ENCODE assay signal across 1 cellular context in the genomic region with DNA sequence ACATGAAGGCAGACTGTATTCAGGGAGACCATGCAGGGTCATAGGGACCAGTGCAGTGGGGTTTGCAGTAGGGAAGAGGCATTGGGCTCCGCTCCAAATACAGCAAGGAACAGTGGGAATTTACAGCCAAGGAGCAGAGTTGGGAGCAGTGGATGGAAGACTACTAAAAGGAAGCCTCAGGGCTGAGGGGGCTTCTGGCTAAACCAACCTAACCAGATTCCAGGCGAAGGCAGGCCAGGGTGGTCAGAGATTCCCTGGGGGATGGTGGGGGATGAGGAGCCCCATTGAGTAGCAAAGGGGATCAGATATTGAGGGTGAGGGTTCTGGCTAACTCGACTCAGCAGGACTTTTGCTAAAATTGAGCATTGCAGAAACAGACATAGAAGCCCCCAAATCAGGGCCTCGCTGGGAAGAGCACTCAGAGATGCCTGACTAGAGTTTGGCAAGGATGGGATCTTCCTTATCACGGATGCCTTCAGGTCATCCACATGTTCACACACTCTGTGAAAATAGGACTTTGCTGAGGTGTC.
TF ChIP-seq lines count a peak whose summit lies in the region.

No MANE protein-coding gene starts in this region.

TF ChIP-seq in H1, 55 proteins besides CTCF, POLR2A, EP300 and RAD21 (continued from another document):
- no peak for TF ChIP-seq TCF12 (IDR thresholded peaks at IDR 0.05; ENCODE audit: low read depth, low read length)
- TF ChIP-seq JUN (IDR thresholded peaks at IDR 0.05; ENCODE audit: low read depth, low read length), result no peak
- TF ChIP-seq TBP (IDR thresholded peaks at IDR 0.05; ENCODE audit: low read depth, low read length), result no peak
- no peak for TF ChIP-seq SIN3A (conservative IDR thresholded peaks at IDR 0.05 in 1 of 2, IDR thresholded peaks at IDR 0.05 in 1 of 2; ENCODE audit: low read depth in 1 of 2, low read length in 2 of 2)
- TF ChIP-seq EZH2 (IDR thresholded peaks at IDR 0.05; ENCODE audit: low read depth, low read length, severe bottlenecking), result no peak
- TF ChIP-seq SP1 (IDR thresholded peaks at IDR 0.05; ENCODE audit: low read depth, low read length), result peak; percentile 34; the same call in 1 of the 2 replicates
- TF ChIP-seq, protein P1, sequence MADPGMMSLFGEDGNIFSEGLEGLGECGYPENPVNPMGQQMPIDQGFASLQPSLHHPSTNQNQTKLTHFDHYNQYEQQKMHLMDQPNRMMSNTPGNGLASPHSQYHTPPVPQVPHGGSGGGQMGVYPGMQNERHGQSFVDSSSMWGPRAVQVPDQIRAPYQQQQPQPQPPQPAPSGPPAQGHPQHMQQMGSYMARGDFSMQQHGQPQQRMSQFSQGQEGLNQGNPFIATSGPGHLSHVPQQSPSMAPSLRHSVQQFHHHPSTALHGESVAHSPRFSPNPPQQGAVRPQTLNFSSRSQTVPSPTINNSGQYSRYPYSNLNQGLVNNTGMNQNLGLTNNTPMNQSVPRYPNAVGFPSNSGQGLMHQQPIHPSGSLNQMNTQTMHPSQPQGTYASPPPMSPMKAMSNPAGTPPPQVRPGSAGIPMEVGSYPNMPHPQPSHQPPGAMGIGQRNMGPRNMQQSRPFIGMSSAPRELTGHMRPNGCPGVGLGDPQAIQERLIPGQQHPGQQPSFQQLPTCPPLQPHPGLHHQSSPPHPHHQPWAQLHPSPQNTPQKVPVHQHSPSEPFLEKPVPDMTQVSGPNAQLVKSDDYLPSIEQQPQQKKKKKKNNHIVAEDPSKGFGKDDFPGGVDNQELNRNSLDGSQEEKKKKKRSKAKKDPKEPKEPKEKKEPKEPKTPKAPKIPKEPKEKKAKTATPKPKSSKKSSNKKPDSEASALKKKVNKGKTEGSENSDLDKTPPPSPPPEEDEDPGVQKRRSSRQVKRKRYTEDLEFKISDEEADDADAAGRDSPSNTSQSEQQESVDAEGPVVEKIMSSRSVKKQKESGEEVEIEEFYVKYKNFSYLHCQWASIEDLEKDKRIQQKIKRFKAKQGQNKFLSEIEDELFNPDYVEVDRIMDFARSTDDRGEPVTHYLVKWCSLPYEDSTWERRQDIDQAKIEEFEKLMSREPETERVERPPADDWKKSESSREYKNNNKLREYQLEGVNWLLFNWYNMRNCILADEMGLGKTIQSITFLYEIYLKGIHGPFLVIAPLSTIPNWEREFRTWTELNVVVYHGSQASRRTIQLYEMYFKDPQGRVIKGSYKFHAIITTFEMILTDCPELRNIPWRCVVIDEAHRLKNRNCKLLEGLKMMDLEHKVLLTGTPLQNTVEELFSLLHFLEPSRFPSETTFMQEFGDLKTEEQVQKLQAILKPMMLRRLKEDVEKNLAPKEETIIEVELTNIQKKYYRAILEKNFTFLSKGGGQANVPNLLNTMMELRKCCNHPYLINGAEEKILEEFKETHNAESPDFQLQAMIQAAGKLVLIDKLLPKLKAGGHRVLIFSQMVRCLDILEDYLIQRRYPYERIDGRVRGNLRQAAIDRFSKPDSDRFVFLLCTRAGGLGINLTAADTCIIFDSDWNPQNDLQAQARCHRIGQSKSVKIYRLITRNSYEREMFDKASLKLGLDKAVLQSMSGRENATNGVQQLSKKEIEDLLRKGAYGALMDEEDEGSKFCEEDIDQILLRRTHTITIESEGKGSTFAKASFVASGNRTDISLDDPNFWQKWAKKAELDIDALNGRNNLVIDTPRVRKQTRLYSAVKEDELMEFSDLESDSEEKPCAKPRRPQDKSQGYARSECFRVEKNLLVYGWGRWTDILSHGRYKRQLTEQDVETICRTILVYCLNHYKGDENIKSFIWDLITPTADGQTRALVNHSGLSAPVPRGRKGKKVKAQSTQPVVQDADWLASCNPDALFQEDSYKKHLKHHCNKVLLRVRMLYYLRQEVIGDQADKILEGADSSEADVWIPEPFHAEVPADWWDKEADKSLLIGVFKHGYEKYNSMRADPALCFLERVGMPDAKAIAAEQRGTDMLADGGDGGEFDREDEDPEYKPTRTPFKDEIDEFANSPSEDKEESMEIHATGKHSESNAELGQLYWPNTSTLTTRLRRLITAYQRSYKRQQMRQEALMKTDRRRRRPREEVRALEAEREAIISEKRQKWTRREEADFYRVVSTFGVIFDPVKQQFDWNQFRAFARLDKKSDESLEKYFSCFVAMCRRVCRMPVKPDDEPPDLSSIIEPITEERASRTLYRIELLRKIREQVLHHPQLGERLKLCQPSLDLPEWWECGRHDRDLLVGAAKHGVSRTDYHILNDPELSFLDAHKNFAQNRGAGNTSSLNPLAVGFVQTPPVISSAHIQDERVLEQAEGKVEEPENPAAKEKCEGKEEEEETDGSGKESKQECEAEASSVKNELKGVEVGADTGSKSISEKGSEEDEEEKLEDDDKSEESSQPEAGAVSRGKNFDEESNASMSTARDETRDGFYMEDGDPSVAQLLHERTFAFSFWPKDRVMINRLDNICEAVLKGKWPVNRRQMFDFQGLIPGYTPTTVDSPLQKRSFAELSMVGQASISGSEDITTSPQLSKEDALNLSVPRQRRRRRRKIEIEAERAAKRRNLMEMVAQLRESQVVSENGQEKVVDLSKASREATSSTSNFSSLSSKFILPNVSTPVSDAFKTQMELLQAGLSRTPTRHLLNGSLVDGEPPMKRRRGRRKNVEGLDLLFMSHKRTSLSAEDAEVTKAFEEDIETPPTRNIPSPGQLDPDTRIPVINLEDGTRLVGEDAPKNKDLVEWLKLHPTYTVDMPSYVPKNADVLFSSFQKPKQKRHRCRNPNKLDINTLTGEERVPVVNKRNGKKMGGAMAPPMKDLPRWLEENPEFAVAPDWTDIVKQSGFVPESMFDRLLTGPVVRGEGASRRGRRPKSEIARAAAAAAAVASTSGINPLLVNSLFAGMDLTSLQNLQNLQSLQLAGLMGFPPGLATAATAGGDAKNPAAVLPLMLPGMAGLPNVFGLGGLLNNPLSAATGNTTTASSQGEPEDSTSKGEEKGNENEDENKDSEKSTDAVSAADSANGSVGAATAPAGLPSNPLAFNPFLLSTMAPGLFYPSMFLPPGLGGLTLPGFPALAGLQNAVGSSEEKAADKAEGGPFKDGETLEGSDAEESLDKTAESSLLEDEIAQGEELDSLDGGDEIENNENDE (IDR thresholded peaks at IDR 0.05; ENCODE audit: insufficient replicate concordance, low read length), result no peak
- TF ChIP-seq CHD1 (IDR thresholded peaks at IDR 0.05; ENCODE audit: low read depth, low read length), result no peak
- TF ChIP-seq, protein P2, sequence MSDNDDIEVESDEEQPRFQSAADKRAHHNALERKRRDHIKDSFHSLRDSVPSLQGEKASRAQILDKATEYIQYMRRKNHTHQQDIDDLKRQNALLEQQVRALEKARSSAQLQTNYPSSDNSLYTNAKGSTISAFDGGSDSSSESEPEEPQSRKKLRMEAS (IDR thresholded peaks at IDR 0.05), result no peak
- TF ChIP-seq, protein P3, sequence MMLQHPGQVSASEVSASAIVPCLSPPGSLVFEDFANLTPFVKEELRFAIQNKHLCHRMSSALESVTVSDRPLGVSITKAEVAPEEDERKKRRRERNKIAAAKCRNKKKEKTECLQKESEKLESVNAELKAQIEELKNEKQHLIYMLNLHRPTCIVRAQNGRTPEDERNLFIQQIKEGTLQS (IDR thresholded peaks at IDR 0.05; ENCODE audit: insufficient read depth, low read depth, low read length), result no peak
- TF ChIP-seq TEAD4 (IDR thresholded peaks at IDR 0.05; ENCODE audit: low read depth, low read length), result 0 out of 2 replicates have a peak, but pooled peaks have one; percentile 47
- TF ChIP-seq RBBP5 (IDR thresholded peaks at IDR 0.05; ENCODE audit: borderline replicate concordance, low read depth, low read length), result peak; percentile 66; the same call in 1 of the 2 replicates
TF ChIP-seq in H1: peak in this region for 4.
